In the genomic region with DNA sequence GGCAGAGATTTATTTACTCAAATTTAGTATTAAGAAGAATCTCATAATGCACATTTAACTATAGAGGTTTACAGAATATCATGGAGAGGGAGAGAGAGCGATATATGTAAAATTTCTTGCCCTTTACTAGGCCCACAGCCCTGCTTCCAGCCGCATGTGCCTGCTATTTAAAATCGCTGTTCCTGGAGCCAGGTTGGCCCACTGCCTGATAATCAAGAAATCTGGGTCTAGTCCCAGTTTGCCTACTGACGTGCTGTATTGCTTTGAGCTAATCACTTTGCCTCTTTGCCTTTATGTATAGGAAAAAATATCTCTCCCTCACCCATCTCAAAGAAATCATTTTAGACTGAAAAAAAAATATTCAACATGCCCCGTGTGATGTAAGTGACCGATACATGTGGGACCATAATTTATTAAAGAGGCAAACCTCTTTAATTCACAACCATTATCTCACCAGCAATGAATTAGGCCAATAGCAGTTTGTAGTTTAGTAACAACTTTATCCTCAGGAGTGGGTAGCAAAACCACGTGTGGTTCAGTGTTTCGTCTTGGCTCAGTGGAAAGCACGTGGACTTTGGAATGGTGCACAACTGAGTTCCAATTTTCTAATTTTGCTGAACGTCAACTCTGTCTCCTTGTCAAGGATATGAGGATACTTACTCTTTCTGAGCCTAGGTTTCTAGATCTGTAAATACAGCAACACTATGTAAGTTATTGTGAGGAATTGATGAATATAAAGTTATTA, we compare ENCODE assay signal across 23 cellular contexts.
A peak's percentile ranks its signal among the peaks of the same experiment; 100 is the strongest.
DNase-seq lines count a peak whose midpoint lies in the region; ATAC-seq and TF ChIP-seq lines count a peak whose summit lies in the region.
"Had no signal": no experiment of that assay in that cellular context is flagged by ENCODE, and none has a peak within 500 bp of the region (broad histone marks: within the 10 kb centered on the region; RNA-seq: fewer than 3 reads in every experiment).

No MANE protein-coding gene starts in this region.

- no peak for TF ChIP-seq CTCF in sigmoid colon (IDR thresholded peaks at IDR 0.05)

- H3K4me3 ChIP-seq in right cardiac atrium (ENCODE audit: low read length) (no peak overlapping the region), sigmoid colon (no peak overlapping the region)
- H3K4me3 ChIP-seq: cardiac muscle cell, gastrocnemius medialis, GM23248 had no signal

- TF ChIP-seq POLR2A in sigmoid colon (IDR thresholded peaks at IDR 0.05) (no peak), erythroblast (IDR thresholded peaks at IDR 0.05; ENCODE audit: low read length) (no peak)

- no peak for TF ChIP-seq EP300 in sigmoid colon (IDR thresholded peaks at IDR 0.05)

- H3K27ac ChIP-seq in right cardiac atrium (ENCODE audit: low read length), result no peak overlapping the region
- H3K27ac ChIP-seq in sigmoid colon, result no peak overlapping the region
- H3K27ac ChIP-seq: cardiac muscle cell, gastrocnemius medialis, GM23248, HL-60 had no signal

- intact Hi-C loops in right cardiac atrium (cut with DNase I) (no loop called here), sigmoid colon (cut with DNase I) (no loop called here)

- H3K9me3 ChIP-seq in right cardiac atrium (ENCODE audit: control insufficient read depth, low read length) (no peaks in the 10 kb centered on the region), sigmoid colon (no peaks in the 10 kb centered on the region)
- H3K9me3 ChIP-seq: gastrocnemius medialis had no signal

- no peaks in the 10 kb centered on the region for H3K27me3 ChIP-seq in right cardiac atrium (ENCODE audit: control insufficient read depth, insufficient read depth)
- no peaks in the 10 kb centered on the region for H3K27me3 ChIP-seq in sigmoid colon
- H3K27me3 ChIP-seq: cardiac muscle cell, gastrocnemius medialis had no signal

- WGBS in right cardiac atrium, result 73% methylated on average over 10 of the region's 10 CpGs
- 82 to 85% methylated on average over 10 of the region's 10 CpGs for WGBS in sigmoid colon, 2 donors

- ATAC-seq in right cardiac atrium, result no peak
- ATAC-seq: activated CD8-positive, alpha-beta T cell treated with anti-CD3 and anti-CD28 coated beads for 36 hours; gastrocnemius medialis; left lobe of liver; naive thymus-derived CD4-positive, alpha-beta T cell; stimulated activated naive B cell treated with anti-CD40 and anti-IgM and Interleukin-4, amounts not matched to agents 10 μg/mL and 1 μg/mL and 100 μg/mL, for 72 hours had no signal

- H3K4me1 ChIP-seq in right cardiac atrium (ENCODE audit: control insufficient read depth, insufficient read depth, low read length) (no peaks in the 10 kb centered on the region), sigmoid colon (peaks cover 0 to 15% (median 0%) of the 10 kb centered on the region in 4 donors)

- DNase-seq in NCI-H1092 treated with DMSO at 0.1 percent for 48 hours (lab: John Stamatoyannopoulos, UW) (peak; percentile 78), astrocyte of the hippocampus (ENCODE audit: low read depth, low spot score) (peak; percentile 1), right cardiac atrium (peak; percentile 14 to 65 (median 49)), sigmoid colon (peak; percentile 64), NCI-H2081 treated with DMSO at 0.1 percent for 48 hours (lab: John Stamatoyannopoulos, UW) (no peak), NCI-H2107 (lab: John Stamatoyannopoulos, UW) (no peak), erythroblast (lab: John Stamatoyannopoulos, UW) (no peak)
- no peak for DNase-seq in stimulated activated CD4-positive, alpha-beta T cell treated with anti-CD3 and anti-CD28 coated beads, Interleukin-4, amount 100 ng/mL, for 1 hour
- DNase-seq: activated CD4-positive, alpha-beta T cell treated with anti-CD3 and anti-CD28 coated beads for 1 hour; activated CD8-positive, alpha-beta T cell treated with anti-CD3 and anti-CD28 coated beads for 36 hours; Calu3; dermis blood vessel endothelial cell; GM23248; HFFc6; immature natural killer cell; naive thymus-derived CD4-positive, alpha-beta T cell; NCI-H187 treated with DMSO at 0.1 percent for 48 hours; NCI-H748 treated with DMSO at 0.1 percent for 48 hours; stimulated activated naive B cell treated with anti-CD40 and anti-IgM and Interleukin-4, amounts not matched to agents 10 μg/mL and 1 μg/mL and 100 μg/mL, for 72 hours had no signal

- no peaks in the 10 kb centered on the region for H3K36me3 ChIP-seq in sigmoid colon
- H3K36me3 ChIP-seq: cardiac muscle cell, gastrocnemius medialis had no signal

Comparison
In these comparisons a context has a peak if more than half of its experiments do, and no peak if none do; other contexts are left out.
1. DNase-seq: peak in NCI-H1092 treated with DMSO at 0.1 percent for 48 hours (single experiment), astrocyte of the hippocampus (single experiment), right cardiac atrium (3 of 3) and sigmoid colon (single experiment); none in NCI-H2081 treated with DMSO at 0.1 percent for 48 hours (single experiment), stimulated activated CD4-positive, alpha-beta T cell treated with anti-CD3 and anti-CD28 coated beads, Interleukin-4, amount 100 ng/mL, for 1 hour (single experiment), NCI-H2107 (single experiment) and erythroblast (0 of 2).